9 cellular contexts compared by ENCODE assay signal in genomic region chr10:129972145-129972965, GRCh38. TPM values are rescaled to one million over a fixed set of nuclear protein-coding genes. Genes with fewer than 3 reads are reported as not detected.
DNase-seq lines count a peak whose midpoint lies in the region; ATAC-seq and TF ChIP-seq lines count a peak whose summit lies in the region.
"Had no signal": no experiment of that assay in that cellular context is flagged by ENCODE, and none has a peak within 500 bp of the region (broad histone marks: within the 10 kb centered on the region; RNA-seq: fewer than 3 reads in every experiment).

No MANE protein-coding gene starts in this region.

- peak overlapping the region; percentile 92 for H3K4me2 ChIP-seq in BLaER1

- H3K27ac Mint-ChIP-seq in HFFc6 (no peak overlapping the region), endothelial cell (ENCODE audit: unreplicated experiment) (no peak overlapping the region), natural killer cell (no peak overlapping the region)

- H3K9me3 Mint-ChIP-seq in HFFc6 (no peaks in the 10 kb centered on the region), endothelial cell (ENCODE audit: unreplicated experiment) (no peaks in the 10 kb centered on the region), natural killer cell (no peaks in the 10 kb centered on the region)

- no peak overlapping the region for H3K9ac ChIP-seq in BLaER1

- 0 out of 2 replicates have a peak, but pooled peaks cover 4% of the 10 kb centered on the region for H3K36me3 Mint-ChIP-seq in HFFc6 (ENCODE audit: low read depth)
- H3K36me3 Mint-ChIP-seq in endothelial cell (ENCODE audit: low read depth, unreplicated experiment), result peaks cover 4% of the 10 kb centered on the region
- peaks cover 6% of the 10 kb centered on the region for H3K36me3 Mint-ChIP-seq in natural killer cell

- peaks cover 11% of the 10 kb centered on the region; the same call in 1 of the 2 replicates for H3K9me3 ChIP-seq in BLaER1
- H3K9me3 ChIP-seq in effector memory CD4-positive, alpha-beta T cell (ENCODE audit: control insufficient read depth, low read length), result no peaks in the 10 kb centered on the region

- H3K36me3 ChIP-seq in BLaER1, result no peaks in the 10 kb centered on the region
- H3K36me3 ChIP-seq in effector memory CD4-positive, alpha-beta T cell (ENCODE audit: control insufficient read depth, insufficient read depth, low read length), result no peaks in the 10 kb centered on the region

- no peak overlapping the region for H3K27ac ChIP-seq in BLaER1
- H3K27ac ChIP-seq in effector memory CD4-positive, alpha-beta T cell (ENCODE audit: insufficient read depth, low read length, poor library complexity, severe bottlenecking), result no peak overlapping the region

- peak overlapping the region; percentile 76 for H3K4me3 Mint-ChIP-seq in HFFc6
- peak overlapping the region; percentile 81 for H3K4me3 Mint-ChIP-seq in endothelial cell (ENCODE audit: unreplicated experiment)
- peak overlapping the region; percentile 58 for H3K4me3 Mint-ChIP-seq in natural killer cell

- peak overlapping the region; percentile 64 for H3K4me3 ChIP-seq in BLaER1
- no peak overlapping the region for H3K4me3 ChIP-seq in effector memory CD4-positive, alpha-beta T cell (ENCODE audit: insufficient read depth, low read depth, low read length, poor library complexity, severe bottlenecking)

- TF ChIP-seq CTCF in HFFc6 (IDR thresholded peaks at IDR 0.05) (no peak), endothelial cell (IDR thresholded peaks at IDR 0.05; ENCODE audit: unreplicated experiment) (no peak), natural killer cell (IDR thresholded peaks at IDR 0.05) (no peak)

- H3K27me3 ChIP-seq in BLaER1, result peaks cover 91% of the 10 kb centered on the region
- peaks cover 56% of the 10 kb centered on the region for H3K27me3 ChIP-seq in effector memory CD4-positive, alpha-beta T cell (replicated peaks; ENCODE audit: control insufficient read depth, insufficient read depth, low read length, poor library complexity, severe bottlenecking)

- DNase-seq in HFFc6 (no peak), endothelial cell (ENCODE audit: low spot score) (peak; percentile 37), natural killer cell (no peak), NCI-H1048 (lab: John Stamatoyannopoulos, UW) (no peak)
- no peak for DNase-seq in effector memory CD4-positive, alpha-beta T cell
- DNase-seq: NCI-H2029 had no signal

- peaks cover 45% of the 10 kb centered on the region for H3K4me1 ChIP-seq in BLaER1
- H3K4me1 ChIP-seq in effector memory CD4-positive, alpha-beta T cell (ENCODE audit: control insufficient read depth, insufficient read depth, low read length, poor library complexity, severe bottlenecking), result peaks cover 15% of the 10 kb centered on the region

- H3K27me3 Mint-ChIP-seq in HFFc6 (ENCODE audit: insufficient read depth) (peaks cover 57% of the 10 kb centered on the region), endothelial cell (ENCODE audit: unreplicated experiment) (peaks cover 20% of the 10 kb centered on the region), natural killer cell (ENCODE audit: low read depth in 2 of 2) (peaks cover 55 to 61% of the 10 kb centered on the region in 2 donors)

- ATAC-seq in natural killer cell, result no peak
- ATAC-seq in HG03520 (IDR thresholded peaks at IDR 0.05; ENCODE audit: unreplicated experiment), result no peak
- ATAC-seq in HG03442 (IDR thresholded peaks at IDR 0.05; ENCODE audit: unreplicated experiment), result no peak

- intact Hi-C loops in natural killer cell (cut with micrococcal nuclease), result no loop called here

- H4K20me1 ChIP-seq in BLaER1, result peaks cover 53% of the 10 kb centered on the region

- H3K4me1 Mint-ChIP-seq in HFFc6 (ENCODE audit: low read depth), result peaks cover 6% of the 10 kb centered on the region
- peaks cover 28% of the 10 kb centered on the region for H3K4me1 Mint-ChIP-seq in endothelial cell (ENCODE audit: unreplicated experiment)
- H3K4me1 Mint-ChIP-seq in natural killer cell, result peaks cover 0 to 6% of the 10 kb centered on the region in 2 donors

RNA-seq across cellular contexts. Expression of gene EBF3, which starts 8.3 kb away (rescaled TPM):
- total RNA-seq in HFFc6 (2021; fragmentation: NEBNext Ultra II Directional; extraction: Animal tissue kit (Norgen Biotek cat#: 25700)), result under 1 TPM in 4 of 6 experiments, not detected in 2; 0.14 to 0.39 (median 0.21) TPM
- total RNA-seq in endothelial cell (ENCODE audit: unreplicated experiment), result 1.3 TPM
- total RNA-seq in natural killer cell, result not detected
